In the genomic region with DNA sequence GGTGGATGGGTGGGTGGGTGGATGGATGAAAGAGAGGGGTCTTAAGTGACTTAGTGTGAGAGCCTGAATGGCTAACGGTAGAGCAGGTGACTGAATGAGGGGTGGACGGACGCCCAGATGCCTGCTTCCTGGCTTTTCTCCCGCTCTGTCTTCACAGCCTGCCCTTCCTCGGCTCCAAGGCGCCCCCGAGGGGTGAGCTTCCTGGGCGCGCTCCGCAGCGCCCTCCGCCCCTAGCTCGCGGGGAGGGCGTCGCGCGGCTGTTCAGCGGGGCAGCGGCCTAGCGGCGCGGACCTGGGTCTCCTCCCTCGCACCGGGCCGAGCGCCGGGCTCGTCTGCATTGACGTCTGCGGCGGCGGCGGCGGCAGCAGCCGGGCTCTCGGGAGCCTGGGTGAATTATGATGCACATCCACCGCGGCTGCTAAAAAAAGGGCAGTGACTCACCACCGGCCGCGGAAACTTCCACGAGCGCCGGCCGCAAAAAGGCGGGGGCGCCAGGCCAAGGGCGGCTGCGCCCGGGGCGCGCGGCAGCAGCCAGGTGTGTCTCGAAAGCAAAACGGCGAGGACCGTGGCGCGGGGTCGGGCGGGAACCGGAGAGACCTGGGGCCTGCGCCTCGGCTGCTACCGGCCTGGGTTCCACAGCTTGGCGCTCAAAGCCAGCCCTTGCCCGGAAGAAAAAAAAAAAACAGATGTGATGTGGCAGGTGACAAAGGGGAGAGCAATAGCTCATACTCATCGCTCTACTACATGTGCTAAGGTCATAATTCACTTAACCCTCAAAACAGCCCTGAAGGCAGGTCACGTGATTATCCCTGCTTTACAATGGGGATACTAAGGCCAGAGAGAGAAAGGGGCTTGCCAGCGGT, we compare ENCODE assay signal across 8 cellular contexts.
A peak's percentile ranks its signal among the peaks of the same experiment; 100 is the strongest.
DNase-seq lines count a peak whose midpoint lies in the region; ATAC-seq and TF ChIP-seq lines count a peak whose summit lies in the region.

No MANE protein-coding gene starts in this region.

- DNase-seq in AG10803 (ENCODE audit: low read depth) (peak; percentile 84), NOMO-1 treated with dmso at 0.1 percent for 144 hours (lab: John Stamatoyannopoulos, UW; ENCODE audit: unreplicated experiment) (peak; percentile 79), fibroblast of gingiva (ENCODE audit: low read depth) (peak; percentile 82)
- DNase-seq in activated T-helper 1 cell treated with anti-CD3 and anti-CD28 coated beads, Interleukin-12 subunit alpha, Interleukin-12 subunit beta, Interleukin-2, Interleukin-4 antibody, amounts not matched to agents 30 ng/mL and 10 ng/mL and 1 ng/mL, durations not matched to agents 14 hours and 24 hours and 36 hours (ENCODE audit: low spot score), result peak; percentile 79
- peak in 3 of 9 donors; percentile 2 to 90 (median 31) for DNase-seq in naive thymus-derived CD4-positive, alpha-beta T cell
- DNase-seq in stimulated activated CD8-positive, alpha-beta memory T cell treated with anti-CD3 and anti-CD28 coated beads, Interleukin-7, amount 100 ng/mL, for 48 hours (ENCODE audit: extremely low read depth in 1 of 2, low read depth in 1 of 2), result peak; percentile 70 to 76

- peak overlapping the region; percentile 44 for H3K27ac Mint-ChIP-seq in activated T-helper 1 cell treated with anti-CD3 and anti-CD28 coated beads, Interleukin-12 subunit alpha, Interleukin-12 subunit beta, Interleukin-2, Interleukin-4 antibody, amounts not matched to agents 30 ng/mL and 10 ng/mL and 1 ng/mL, durations not matched to agents 14 hours and 24 hours and 36 hours
- H3K27ac Mint-ChIP-seq in naive thymus-derived CD4-positive, alpha-beta T cell, result peak overlapping the region in 1 of 9 donors; percentile 61

- intact Hi-C loops in activated T-helper 1 cell treated with anti-CD3 and anti-CD28 coated beads, Interleukin-12 subunit alpha, Interleukin-12 subunit beta, Interleukin-2, Interleukin-4 antibody, amounts not matched to agents 30 ng/mL and 10 ng/mL and 1 ng/mL, durations not matched to agents 14 hours and 24 hours and 36 hours (cut with micrococcal nuclease), result loop anchor here (1.0 to 10.0 kb wide), 5 partner anchors 236 to 598 kb away; a partner anchor contains a TSS
- intact Hi-C loops in naive thymus-derived CD4-positive, alpha-beta T cell (cut with micrococcal nuclease), result loop anchor here in 1 of 2 donors (1.0 to 10.0 kb wide), 3 partner anchors 318 to 441 kb away; a partner anchor contains a TSS

- H3K27me3 Mint-ChIP-seq in activated T-helper 1 cell treated with anti-CD3 and anti-CD28 coated beads, Interleukin-12 subunit alpha, Interleukin-12 subunit beta, Interleukin-2, Interleukin-4 antibody, amounts not matched to agents 30 ng/mL and 10 ng/mL and 1 ng/mL, durations not matched to agents 14 hours and 24 hours and 36 hours (ENCODE audit: insufficient read depth), result peaks cover 29% of the 10 kb centered on the region
- H3K27me3 Mint-ChIP-seq in naive thymus-derived CD4-positive, alpha-beta T cell, result peaks cover 28 to 37% (median 29%) of the 10 kb centered on the region in 5 donors

- H3K27ac ChIP-seq in naive thymus-derived CD4-positive, alpha-beta T cell (ENCODE audit: low read depth, low read length), result no peak overlapping the region

- H3K9me3 Mint-ChIP-seq in activated T-helper 1 cell treated with anti-CD3 and anti-CD28 coated beads, Interleukin-12 subunit alpha, Interleukin-12 subunit beta, Interleukin-2, Interleukin-4 antibody, amounts not matched to agents 30 ng/mL and 10 ng/mL and 1 ng/mL, durations not matched to agents 14 hours and 24 hours and 36 hours, result peaks cover 7% of the 10 kb centered on the region
- H3K9me3 Mint-ChIP-seq in naive thymus-derived CD4-positive, alpha-beta T cell, result peaks cover 0 to 4% (median 0%) of the 10 kb centered on the region in 11 donors

- CTCF ChIA-PET in naive thymus-derived CD4-positive, alpha-beta T cell (lab: Charles Lee), result no interaction called here

- H3K4me1 Mint-ChIP-seq in activated T-helper 1 cell treated with anti-CD3 and anti-CD28 coated beads, Interleukin-12 subunit alpha, Interleukin-12 subunit beta, Interleukin-2, Interleukin-4 antibody, amounts not matched to agents 30 ng/mL and 10 ng/mL and 1 ng/mL, durations not matched to agents 14 hours and 24 hours and 36 hours (ENCODE audit: low read depth), result peaks cover 33% of the 10 kb centered on the region
- peaks cover 5 to 21% (median 7%) of the 10 kb centered on the region in 7 donors for H3K4me1 Mint-ChIP-seq in naive thymus-derived CD4-positive, alpha-beta T cell

- peak overlapping the region; percentile 44 for H3K4me3 ChIP-seq in AG10803 (ENCODE audit: low read length)
- no peak overlapping the region for H3K4me3 ChIP-seq in naive thymus-derived CD4-positive, alpha-beta T cell (ENCODE audit: low read length)

- H3K4me1 ChIP-seq in naive thymus-derived CD4-positive, alpha-beta T cell (ENCODE audit: control insufficient read depth in 2 of 2, insufficient read depth in 2 of 2, low read length in 2 of 2), result no peaks in the 10 kb centered on the region

- H3K4me3 Mint-ChIP-seq in activated T-helper 1 cell treated with anti-CD3 and anti-CD28 coated beads, Interleukin-12 subunit alpha, Interleukin-12 subunit beta, Interleukin-2, Interleukin-4 antibody, amounts not matched to agents 30 ng/mL and 10 ng/mL and 1 ng/mL, durations not matched to agents 14 hours and 24 hours and 36 hours, result peak overlapping the region; percentile 49
- peak overlapping the region; percentile 46 to 79 (median 68) for H3K4me3 Mint-ChIP-seq in naive thymus-derived CD4-positive, alpha-beta T cell

- no peaks in the 10 kb centered on the region for H3K36me3 ChIP-seq in naive thymus-derived CD4-positive, alpha-beta T cell (ENCODE audit: control insufficient read depth in 2 of 3, insufficient read depth in 3 of 3, low read length in 3 of 3)

- H3K9me3 ChIP-seq in naive thymus-derived CD4-positive, alpha-beta T cell (ENCODE audit: control insufficient read depth in 2 of 3, low read length in 3 of 3), result no peaks in the 10 kb centered on the region

- H3K36me3 Mint-ChIP-seq in activated T-helper 1 cell treated with anti-CD3 and anti-CD28 coated beads, Interleukin-12 subunit alpha, Interleukin-12 subunit beta, Interleukin-2, Interleukin-4 antibody, amounts not matched to agents 30 ng/mL and 10 ng/mL and 1 ng/mL, durations not matched to agents 14 hours and 24 hours and 36 hours (ENCODE audit: low read depth), result no peaks in the 10 kb centered on the region
- peaks cover 0 to 2% (median 0%) of the 10 kb centered on the region in 5 donors for H3K36me3 Mint-ChIP-seq in naive thymus-derived CD4-positive, alpha-beta T cell

- ATAC-seq in GM18868 (IDR thresholded peaks at IDR 0.05; ENCODE audit: unreplicated experiment) (peak; percentile 88), HG03103 (IDR thresholded peaks at IDR 0.05; ENCODE audit: low read depth, unreplicated experiment) (peak; percentile 83)
- peak; percentile 83 for ATAC-seq in naive thymus-derived CD4-positive, alpha-beta T cell

- POLR2A ChIA-PET in naive thymus-derived CD4-positive, alpha-beta T cell (lab: Charles Lee), result no interaction called here

- TF ChIP-seq CTCF in AG10803 (conservative IDR thresholded peaks at IDR 0.05; ENCODE audit: low read length), result peak; percentile 14; the same call in 1 of the 2 replicates

- peaks cover 0 to 6% of the 10 kb centered on the region in 2 donors for H3K27me3 ChIP-seq in naive thymus-derived CD4-positive, alpha-beta T cell (ENCODE audit: control insufficient read depth in 2 of 2, insufficient read depth in 2 of 2, low read length in 2 of 2)
